29 cellular contexts compared by ENCODE assay signal in the genomic region with DNA sequence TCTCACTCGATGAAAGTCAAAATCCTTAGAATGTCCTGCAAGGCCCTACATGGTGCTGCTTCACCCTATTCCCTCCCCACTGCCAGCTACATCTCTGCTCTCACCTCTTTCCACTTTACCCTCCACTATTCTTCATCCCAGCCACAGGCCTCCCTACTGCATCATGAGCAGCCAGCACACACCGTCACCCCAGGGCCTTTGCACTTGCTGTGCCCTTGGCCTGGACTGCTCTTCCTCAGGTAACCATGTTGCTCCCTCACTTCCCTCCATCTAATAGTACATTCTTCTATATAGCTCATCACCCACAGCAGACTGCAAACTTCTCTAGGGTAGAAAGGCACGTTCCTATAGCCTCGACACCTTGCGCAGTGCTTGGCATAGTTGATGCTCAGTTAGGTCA.
"Had no signal": no experiment of that assay in that cellular context is flagged by ENCODE, and none has a peak within 500 bp of the region (broad histone marks: within the 10 kb centered on the region; RNA-seq: fewer than 3 reads in every experiment).

No MANE protein-coding gene starts in this region.

- H3K27me3 Mint-ChIP-seq: activated CD4-positive, alpha-beta memory T cell treated with anti-CD3 and anti-CD28 coated beads for 36 hours; activated naive CD4-positive, alpha-beta T cell treated with anti-CD3 and anti-CD28 coated beads, Interleukin-2, amount 50 U/mL, for 24 hours; activated naive CD8-positive, alpha-beta T cell treated with anti-CD3 and anti-CD28 coated beads, Interleukin-2, amount 50 U/mL, for 24 hours; activated T-helper 17 cell treated with anti-CD3 and anti-CD28 coated beads, Interleukin-2, amount 50 U/mL, for 72 hours; stimulated activated naive CD8-positive, alpha-beta T cell treated with anti-CD3 and anti-CD28 coated beads, Interleukin-15, Interleukin-2, amounts not matched to agents 100 ng/mL and 50 ng/mL, for 24 hours had no signal

- H3K36me3 ChIP-seq: breast epithelium, heart left ventricle, neural progenitor cell, right lobe of liver, thyroid gland, upper lobe of right lung, WERI-Rb-1 had no signal

- H3K4me1 ChIP-seq: breast epithelium, right lobe of liver, upper lobe of right lung had no signal

- H3K9me3 ChIP-seq: breast epithelium, heart left ventricle, right lobe of liver, thyroid gland, upper lobe of right lung had no signal

- H3K36me3 Mint-ChIP-seq: activated CD4-positive, alpha-beta memory T cell treated with anti-CD3 and anti-CD28 coated beads for 36 hours; activated naive CD4-positive, alpha-beta T cell treated with anti-CD3 and anti-CD28 coated beads, Interleukin-2, amount 50 U/mL, for 24 hours; immature natural killer cell; naive thymus-derived CD4-positive, alpha-beta T cell; neural progenitor cell had no signal

- ATAC-seq: activated naive CD8-positive, alpha-beta T cell treated with anti-CD3 and anti-CD28 coated beads, Interleukin-2, amount 50 U/mL, for 24 hours; activated T-cell treated with anti-CD3 and anti-CD28 coated beads, Interleukin-2, amount 50 U/mL, for 4 hours; activated T-helper 17 cell treated with anti-CD3 and anti-CD28 coated beads, Interleukin-2, amount 50 U/mL, for 72 hours; esophagus mucosa; heart left ventricle; naive thymus-derived CD4-positive, alpha-beta T cell; right lobe of liver; upper lobe of right lung had no signal

- H3K4me2 ChIP-seq: neural progenitor cell had no signal

- H3K27me3 ChIP-seq: breast epithelium, heart left ventricle, right lobe of liver, thyroid gland, upper lobe of right lung had no signal

- H3K9ac ChIP-seq: neural progenitor cell had no signal

- DNase-seq: activated CD4-positive, alpha-beta memory T cell treated with anti-CD3 and anti-CD28 coated beads for 36 hours; activated CD4-positive, alpha-beta T cell treated with anti-CD3 and anti-CD28 coated beads, Interleukin-2, amount 10 ng/mL, durations not matched to agents 24 days and 14 days; activated CD4-positive, CD25-positive, alpha-beta regulatory T cell treated with anti-CD3 and anti-CD28 coated beads, Interleukin-2, amount 50 U/mL, for 72 hours; activated CD8-positive, alpha-beta memory T cell treated with anti-CD3 and anti-CD28 coated beads, Interleukin-2, amount 50 U/mL, for 48 hours; activated naive CD8-positive, alpha-beta T cell treated with anti-CD3 and anti-CD28 coated beads, Interleukin-2, amount 50 U/mL, for 24 hours; activated T-cell treated with anti-CD3 and anti-CD28 coated beads, Interleukin-2, amount 50 U/mL, for 4 hours; amygdala; central memory CD4-positive, alpha-beta T cell; heart left ventricle; hypothalamus; immature natural killer cell; kidney; midbrain; naive thymus-derived CD4-positive, alpha-beta T cell; right lobe of liver; stimulated activated CD4-positive, alpha-beta T cell treated with anti-CD3 and anti-CD28 coated beads, Interleukin-2, amount 100 ng/mL, for 48 hours; substantia nigra; SW 1271; T1000; thyroid gland; upper lobe of right lung; WERI-Rb-1 had no signal

- FAIRE-seq: kidney had no signal

- H3K27ac ChIP-seq: neural progenitor cell, right lobe of liver, thyroid gland, upper lobe of right lung had no signal

- H3K27ac Mint-ChIP-seq: activated CD4-positive, alpha-beta memory T cell treated with anti-CD3 and anti-CD28 coated beads for 36 hours; activated CD4-positive, alpha-beta T cell treated with anti-CD3 and anti-CD28 coated beads, Interleukin-2, amount 10 ng/mL, durations not matched to agents 24 days and 14 days; activated naive CD4-positive, alpha-beta T cell treated with anti-CD3 and anti-CD28 coated beads, Interleukin-2, amount 50 U/mL, for 24 hours; activated naive CD8-positive, alpha-beta T cell treated with anti-CD3 and anti-CD28 coated beads, Interleukin-2, amount 50 U/mL, for 24 hours; activated T-helper 17 cell treated with anti-CD3 and anti-CD28 coated beads, Interleukin-2, amount 50 U/mL, for 72 hours; immature natural killer cell; stimulated activated naive CD8-positive, alpha-beta T cell treated with anti-CD3 and anti-CD28 coated beads, Interleukin-15, Interleukin-2, amounts not matched to agents 100 ng/mL and 50 ng/mL, for 24 hours; T-helper 1 cell treated with Interleukin-12 subunit alpha and Interleukin-12 subunit beta and Interleukin-4 antibody, amounts not matched to agents 30 μg/mL and 1 μg/mL, for 36 hours had no signal

- H3K4me3 Mint-ChIP-seq: activated CD4-positive, alpha-beta memory T cell treated with anti-CD3 and anti-CD28 coated beads for 36 hours; activated CD4-positive, alpha-beta T cell treated with anti-CD3 and anti-CD28 coated beads, Interleukin-2, amount 10 ng/mL, durations not matched to agents 24 days and 14 days; activated naive CD4-positive, alpha-beta T cell treated with anti-CD3 and anti-CD28 coated beads, Interleukin-2, amount 50 U/mL, for 24 hours; activated naive CD8-positive, alpha-beta T cell treated with anti-CD3 and anti-CD28 coated beads, Interleukin-2, amount 50 U/mL, for 24 hours; activated T-cell treated with anti-CD3 and anti-CD28 coated beads, Interleukin-2, amount 50 U/mL, for 4 hours; activated T-helper 17 cell treated with anti-CD3 and anti-CD28 coated beads, Interleukin-2, amount 50 U/mL, for 72 hours; immature natural killer cell; naive thymus-derived CD4-positive, alpha-beta T cell; neural progenitor cell; stimulated activated naive CD8-positive, alpha-beta T cell treated with anti-CD3 and anti-CD28 coated beads, Interleukin-15, Interleukin-2, amounts not matched to agents 100 ng/mL and 50 ng/mL, for 24 hours; T-helper 1 cell treated with Interleukin-12 subunit alpha and Interleukin-12 subunit beta and Interleukin-4 antibody, amounts not matched to agents 30 μg/mL and 1 μg/mL, for 36 hours had no signal

- H2AFZ ChIP-seq: neural progenitor cell had no signal

- H3K4me3 ChIP-seq: breast epithelium, heart left ventricle, neural progenitor cell, right lobe of liver, thyroid gland, upper lobe of right lung had no signal

- H3K9me3 Mint-ChIP-seq: activated CD4-positive, alpha-beta memory T cell treated with anti-CD3 and anti-CD28 coated beads for 36 hours; activated CD4-positive, alpha-beta T cell treated with anti-CD3 and anti-CD28 coated beads, Interleukin-2, amount 10 ng/mL, durations not matched to agents 24 days and 14 days; activated naive CD4-positive, alpha-beta T cell treated with anti-CD3 and anti-CD28 coated beads, Interleukin-2, amount 50 U/mL, for 24 hours; activated naive CD8-positive, alpha-beta T cell treated with anti-CD3 and anti-CD28 coated beads, Interleukin-2, amount 50 U/mL, for 24 hours; activated T-cell treated with anti-CD3 and anti-CD28 coated beads, Interleukin-2, amount 50 U/mL, for 4 hours; activated T-helper 17 cell treated with anti-CD3 and anti-CD28 coated beads, Interleukin-2, amount 50 U/mL, for 72 hours; immature natural killer cell; naive thymus-derived CD4-positive, alpha-beta T cell; neural progenitor cell; stimulated activated naive CD8-positive, alpha-beta T cell treated with anti-CD3 and anti-CD28 coated beads, Interleukin-15, Interleukin-2, amounts not matched to agents 100 ng/mL and 50 ng/mL, for 24 hours; T-helper 1 cell treated with Interleukin-12 subunit alpha and Interleukin-12 subunit beta and Interleukin-4 antibody, amounts not matched to agents 30 μg/mL and 1 μg/mL, for 36 hours had no signal
